ENCODE assay signal across 29 cellular contexts in the genomic region with DNA sequence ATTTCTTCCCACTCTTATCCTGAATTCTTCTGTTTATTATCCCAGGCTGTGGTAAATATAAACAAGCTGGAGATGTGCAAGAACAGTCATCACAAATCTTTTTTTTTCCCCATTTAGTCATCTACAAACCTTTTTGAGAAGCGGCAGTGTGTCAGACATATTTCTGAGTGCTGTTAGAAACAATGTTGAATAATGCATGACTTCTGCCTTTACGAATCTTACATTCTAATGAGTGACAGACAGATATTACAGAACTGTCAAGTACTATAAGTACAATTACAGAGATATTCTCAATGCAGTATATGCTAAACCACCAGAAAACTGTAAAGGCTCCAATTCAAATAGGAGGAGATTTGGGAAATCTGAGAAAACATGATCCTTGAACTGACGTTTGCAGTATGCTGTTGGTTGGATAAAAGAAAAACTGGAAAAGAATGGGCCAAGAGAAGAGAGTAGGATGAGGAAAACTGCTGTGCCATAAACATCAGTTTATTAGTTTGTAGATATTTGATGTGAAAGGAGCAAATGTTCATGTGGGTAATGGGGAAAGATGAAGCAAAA.
"Had no signal": no experiment of that assay in that cellular context is flagged by ENCODE, and none has a peak within 500 bp of the region (broad histone marks: within the 10 kb centered on the region; RNA-seq: fewer than 3 reads in every experiment).

No MANE protein-coding gene starts in this region.

- DNase-seq: activated effector memory CD4-positive, alpha-beta T cell treated with anti-CD3 and anti-CD28 coated beads, Interleukin-2, amount 50 U/mL, for 16 hours; activated effector memory CD4-positive, alpha-beta T cell treated with Interleukin-2 at 50 U/mL for 16 hours; activated gamma-delta T cell; activated gamma-delta T cell treated with Interleukin-2 at 50 U/mL for 16 hours; activated naive CD4-positive, alpha-beta T cell; activated naive CD4-positive, alpha-beta T cell treated with anti-CD3 and anti-CD28 coated beads for 36 hours; activated naive CD4-positive, alpha-beta T cell treated with anti-CD3 and anti-CD28 coated beads, Interleukin-2, amount 10 ng/mL, durations not matched to agents 7 days and 5 days; activated naive CD4-positive, alpha-beta T cell treated with anti-CD3 and anti-CD28 coated beads, Interleukin-2, amount 50 U/mL, for 16 hours; activated naive CD4-positive, alpha-beta T cell treated with Interleukin-2 at 50 U/mL for 16 hours; activated naive CD8-positive, alpha-beta T cell treated with anti-CD3 and anti-CD28 coated beads for 36 hours; activated naive CD8-positive, alpha-beta T cell treated with anti-CD3 and anti-CD28 coated beads, Interleukin-2, amount 10 ng/mL, durations not matched to agents 7 days and 5 days; activated naive CD8-positive, alpha-beta T cell treated with anti-CD3 and anti-CD28 coated beads, Interleukin-2, amount 50 U/mL, for 24 hours; activated T-cell treated with anti-CD3 and anti-CD28 coated beads, Interleukin-2, amount 50 U/mL, for 1 hour; activated T-cell treated with anti-CD3 and anti-CD28 coated beads, Interleukin-2, amount 50 U/mL, for 24 hours; activated T-cell treated with anti-CD3 and anti-CD28 coated beads, Interleukin-2, amount 50 U/mL, for 4 hours; activated T-cell treated with anti-CD3 and anti-CD28 coated beads, Interleukin-2, amount 50 U/mL, for 48 hours; activated T-cell treated with anti-CD3 and anti-CD28 coated beads, Interleukin-2, amount 50 U/mL, for 72 hours; adrenal gland; amniotic stem cell; amygdala; anterior cingulate cortex; aorta; body of pancreas; brain microvascular endothelial cell; central memory CD4-positive, alpha-beta T cell; cerebellar nuclear complex had no signal

- H3K27ac ChIP-seq: adrenal gland, ascending aorta, body of pancreas, brain microvascular endothelial cell, breast epithelium, cardiac muscle cell had no signal

- H3K36me3 ChIP-seq: adrenal gland, ascending aorta, brain microvascular endothelial cell, breast epithelium, cardiac muscle cell had no signal

- H3K9me3 ChIP-seq: adrenal gland, body of pancreas, breast epithelium had no signal

- H3K4me3 ChIP-seq: adrenal gland, ascending aorta, body of pancreas, breast epithelium, cardiac muscle cell had no signal

- H3K27me3 ChIP-seq: adrenal gland, ascending aorta, body of pancreas, brain microvascular endothelial cell, breast epithelium, cardiac muscle cell had no signal
